In the genomic region with DNA sequence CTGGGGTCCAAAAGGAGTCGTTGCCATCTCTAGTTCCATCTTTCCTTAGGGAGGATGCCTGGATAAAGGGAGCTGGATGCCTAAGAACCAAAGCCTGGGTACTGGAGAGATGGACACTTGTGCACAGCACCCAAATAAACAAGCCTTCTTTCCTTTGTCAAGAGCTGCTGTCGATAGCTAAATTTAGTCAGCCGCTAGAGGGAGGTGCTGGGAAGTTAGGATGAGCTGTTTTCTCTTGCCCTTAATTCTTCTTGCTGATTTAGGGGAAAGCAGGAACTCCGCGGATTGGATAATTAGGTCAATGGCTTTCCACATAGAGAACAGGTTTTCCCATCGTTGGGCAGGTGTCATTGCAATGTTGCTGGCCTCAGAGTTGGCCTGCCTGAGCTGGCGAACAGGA, we compare ENCODE assay signal across 2 cellular contexts.
TF ChIP-seq lines count a peak whose summit lies in the region.

No MANE protein-coding gene starts in this region.

TF ChIP-seq in A549, 52 proteins besides CTCF, POLR2A, EP300 and RAD21 (continued from another document):
- TF ChIP-seq, protein P1, sequence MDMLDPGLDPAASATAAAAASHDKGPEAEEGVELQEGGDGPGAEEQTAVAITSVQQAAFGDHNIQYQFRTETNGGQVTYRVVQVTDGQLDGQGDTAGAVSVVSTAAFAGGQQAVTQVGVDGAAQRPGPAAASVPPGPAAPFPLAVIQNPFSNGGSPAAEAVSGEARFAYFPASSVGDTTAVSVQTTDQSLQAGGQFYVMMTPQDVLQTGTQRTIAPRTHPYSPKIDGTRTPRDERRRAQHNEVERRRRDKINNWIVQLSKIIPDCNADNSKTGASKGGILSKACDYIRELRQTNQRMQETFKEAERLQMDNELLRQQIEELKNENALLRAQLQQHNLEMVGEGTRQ (IDR thresholded peaks at IDR 0.05): no peak
- TF ChIP-seq MAFK (IDR thresholded peaks at IDR 0.05; ENCODE audit: partially characterized antibody): peak; percentile 50
- no peak for TF ChIP-seq EHF (CRISPR knock-in tag; IDR thresholded peaks at IDR 0.05)

TF ChIP-seq in endothelial cell of umbilical vein, 7 proteins besides CTCF, POLR2A, EP300 and RAD21 (continued from another document):
- TF ChIP-seq GATA2 (IDR thresholded peaks at IDR 0.05; ENCODE audit: insufficient read depth, insufficient read length, low read depth, low read length): no peak
- TF ChIP-seq EZH2 (IDR thresholded peaks at IDR 0.05; ENCODE audit: borderline replicate concordance, low read depth, low read length, severe bottlenecking): no peak
TF ChIP-seq in endothelial cell of umbilical vein: peak in this region for 0.
